8 cellular contexts compared by ENCODE assay signal in the genomic region with DNA sequence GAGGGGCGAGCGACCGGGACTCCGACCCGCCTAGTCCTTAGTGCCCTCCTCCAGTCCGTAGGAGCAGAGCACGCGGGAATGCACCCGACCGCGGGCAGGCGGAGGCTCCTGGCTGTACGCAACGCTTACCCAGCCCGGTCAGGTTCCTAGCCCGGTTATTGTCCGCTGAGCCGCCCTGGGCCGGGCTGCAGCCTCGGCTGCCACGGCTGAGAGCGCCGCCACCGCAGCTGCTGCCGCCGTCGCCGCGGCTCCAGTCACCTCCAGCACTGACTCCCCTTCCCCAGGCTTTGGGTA. TPM values are rescaled to one million over a fixed set of nuclear protein-coding genes. Genes with fewer than 3 reads are reported as not detected.
DNase-seq lines count a peak whose midpoint lies in the region; ATAC-seq and TF ChIP-seq lines count a peak whose summit lies in the region.

A gene (minus strand): TSS at position 268 of the 294 bp plus-strand sequence. CDS start 12,422 bp downstream, outside the sequence.

- H3K9ac ChIP-seq in stomach smooth muscle (ENCODE audit: low read length in 2 of 2): peak within 1 kb of the TSS; percentile 76 to 87

- ATAC-seq in GM21367 (IDR thresholded peaks at IDR 0.05; ENCODE audit: unreplicated experiment) (peak; percentile 34), HG03521 (IDR thresholded peaks at IDR 0.05; ENCODE audit: unreplicated experiment) (peak; percentile 37)

- CTCF ChIA-PET in Caco-2 (lab: Charles Lee): interaction anchor here (0.6 to 2.7 kb wide), 3 partner anchors 17 to 1201 kb away, joined by 3 to 12 read pairs (median 6); no protein-coding TSS in a partner anchor

- no TSS peak for BruUV-seq in Caco-2 (replicated peaks; lab: Mats Ljungman, UMichigan)

- no peaks in the 10 kb centered on the region for H3K36me3 Mint-ChIP-seq in Caco-2 (ENCODE audit: insufficient read depth, unreplicated experiment)
- no peaks in the 10 kb centered on the region for H3K36me3 Mint-ChIP-seq in immature natural killer cell

- no peaks in the 10 kb centered on the region for H3K9me3 Mint-ChIP-seq in Caco-2 (ENCODE audit: unreplicated experiment)
- H3K9me3 Mint-ChIP-seq in immature natural killer cell: no peaks in the 10 kb centered on the region

- no peaks in the 10 kb centered on the region for H3K4me1 ChIP-seq in Caco-2
- peaks cover 9 to 16% of the 10 kb centered on the region in 2 donors for H3K4me1 ChIP-seq in adrenal gland (replicated peaks in 1 of 2)
- H3K4me1 ChIP-seq in stomach smooth muscle (ENCODE audit: control insufficient read depth, insufficient read depth, low read length): peaks cover 40% of the 10 kb centered on the region

- H3K9me3 ChIP-seq in Caco-2 (no peaks in the 10 kb centered on the region), adrenal gland (replicated peaks in 1 of 3) (no peaks in the 10 kb centered on the region), stomach smooth muscle (ENCODE audit: control insufficient read depth in 2 of 2, low read length in 2 of 2) (no peaks in the 10 kb centered on the region)

- H3K4me3 Mint-ChIP-seq in Caco-2 (ENCODE audit: unreplicated experiment): peak within 1 kb of the TSS; percentile 76
- peak within 1 kb of the TSS; percentile 90 to 95 (median 93) for H3K4me3 Mint-ChIP-seq in immature natural killer cell

- TF ChIP-seq POLR2A in adrenal gland (IDR thresholded peaks at IDR 0.05): no peak

- DNase-seq in Caco-2 (no peak), adrenal gland (no peak), immature natural killer cell (no peak), posterior vena cava (ENCODE audit: low spot score) (no peak), DMS79 (lab: John Stamatoyannopoulos, UW) (no peak)

- TF ChIP-seq CTCF in Caco-2 (IDR thresholded peaks at IDR 0.05; ENCODE audit: insufficient read depth in 1 of 2, low read depth in 1 of 2, low read length in 1 of 2, severe bottlenecking in 1 of 2, unreplicated experiment in 1 of 2) (no peak), adrenal gland (IDR thresholded peaks at IDR 0.05) (no peak)

- H3K27ac Mint-ChIP-seq in Caco-2 (ENCODE audit: unreplicated experiment) (peak within 1 kb of the TSS; percentile 79), immature natural killer cell (peak within 1 kb of the TSS; percentile 84 to 97 (median 94))

- H3K27me3 Mint-ChIP-seq in Caco-2 (ENCODE audit: insufficient read depth, unreplicated experiment): no peaks in the 10 kb centered on the region
- peaks cover 5 to 8% (median 7%) of the 10 kb centered on the region in 3 donors for H3K27me3 Mint-ChIP-seq in immature natural killer cell (ENCODE audit: low read depth in 3 of 3)

- POLR2A ChIA-PET in Caco-2 (lab: Charles Lee): interaction anchor here (1.5 kb wide), 1 partner anchor 17 kb away, joined by 7 read pairs; no protein-coding TSS in a partner anchor

- intact Hi-C loops in Caco-2 (cut with micrococcal nuclease; ENCODE audit: unreplicated experiment): loop anchor here (1.0 to 10.0 kb wide), 3 partner anchors 33 to 451 kb away; a partner anchor contains a TSS
- intact Hi-C loops in adrenal gland (cut with DNase I): loop anchor here in 1 of 2 donors (10.0 kb wide), 1 partner anchor 111 kb away; no protein-coding TSS in a partner anchor
- intact Hi-C loops in posterior vena cava (cut with DNase I): no loop called here

- H3K27ac ChIP-seq in adrenal gland (peak within 1 kb of the TSS; percentile 65 to 95 (median 88)), stomach smooth muscle (ENCODE audit: low read length) (peak within 1 kb of the TSS; percentile 85)

- H3K4me1 Mint-ChIP-seq in Caco-2 (ENCODE audit: low read depth, unreplicated experiment) (no peaks in the 10 kb centered on the region), immature natural killer cell (peaks cover 1 to 13% of the 10 kb centered on the region in 2 donors)

- H3K27me3 ChIP-seq in Caco-2 (replicated peaks; ENCODE audit: control insufficient read depth, insufficient read depth, low read length) (no peaks in the 10 kb centered on the region), adrenal gland (no peaks in the 10 kb centered on the region), stomach smooth muscle (ENCODE audit: control insufficient read depth in 1 of 2, insufficient read depth in 2 of 2, low read length in 2 of 2) (peaks cover 0 to 2% of the 10 kb centered on the region in 2 donors)

- H3K4me3 ChIP-seq in Caco-2 (ENCODE audit: low read depth, low read length) (peak within 1 kb of the TSS; percentile 52), adrenal gland (peak within 1 kb of the TSS in 3 of 4 donors; percentile 25 to 70 (median 43)), stomach smooth muscle (ENCODE audit: low read length in 2 of 2) (peak within 1 kb of the TSS; percentile 72 to 78)

- WGBS in adrenal gland, 4 donors: 0 to 64% (median 13%) methylated on average over 2 to 29 of the region's 29 CpGs

- no peaks in the 10 kb centered on the region for H3K36me3 ChIP-seq in Caco-2 (ENCODE audit: control insufficient read depth, insufficient read depth, low read length)
- no peaks in the 10 kb centered on the region for H3K36me3 ChIP-seq in adrenal gland (replicated peaks in 1 of 2)
- no peaks in the 10 kb centered on the region for H3K36me3 ChIP-seq in stomach smooth muscle (ENCODE audit: control insufficient read depth in 2 of 2, insufficient read depth in 2 of 2, low read length in 2 of 2)

RNA-seq across cellular contexts. Expression of the gene that starts here (rescaled TPM):
- total RNA-seq in Caco-2 (2022) (11.0 and 11.8 TPM in 2 replicates), adrenal gland (1 to 10 TPM; 2.8 to 6.1 (median 4.7) TPM), posterior vena cava (1 to 10 TPM; 5.2 to 5.7 TPM)
- polyA plus RNA-seq in adrenal gland (1 to 10 TPM in 2 of 3 donors, under 1 TPM in 1; 0.54 to 3.1 (median 2.3) TPM), immature natural killer cell (under 1 TPM in 2 of 3 donors, not detected in 1; 0.06 TPM)
